27 cellular contexts compared by ENCODE assay signal in the genomic region with DNA sequence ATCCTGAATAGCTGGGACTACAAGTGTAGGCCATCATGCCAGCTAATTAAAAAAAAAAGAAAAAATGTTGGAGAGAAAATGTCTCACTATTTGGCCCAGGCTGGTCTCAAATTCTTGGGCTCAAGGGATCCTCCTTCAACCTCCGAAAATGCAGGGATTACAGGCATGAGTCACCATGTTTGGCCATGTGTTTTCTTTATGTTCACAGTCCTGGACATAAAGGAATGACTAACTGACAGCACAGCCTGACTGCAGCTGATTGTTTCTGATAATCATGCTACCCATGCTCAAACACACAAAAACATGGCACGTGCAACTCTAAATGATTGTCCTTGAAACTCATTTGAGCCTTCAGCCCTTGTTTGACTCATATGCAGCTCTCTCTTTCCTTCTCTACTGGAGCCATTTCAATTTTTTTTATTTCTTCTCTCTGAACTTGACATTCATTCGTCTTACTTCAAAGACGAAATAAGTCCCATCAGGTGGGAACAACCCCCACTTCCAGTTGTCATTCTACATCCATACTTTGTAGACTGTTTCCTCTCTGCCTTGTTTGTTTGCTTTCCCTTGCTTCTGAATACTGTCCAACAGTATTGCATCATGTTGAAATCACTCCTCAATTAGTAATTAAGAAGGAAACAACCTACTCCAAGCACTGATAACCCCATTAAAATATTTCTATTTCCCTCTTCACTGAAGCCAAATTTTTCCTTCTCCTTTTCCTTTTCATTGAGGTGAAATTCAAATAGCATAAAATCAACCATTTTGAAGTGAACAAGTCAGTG.
DNase-seq lines count a peak whose midpoint lies in the region; ATAC-seq and TF ChIP-seq lines count a peak whose summit lies in the region.
"Had no signal": no experiment of that assay in that cellular context is flagged by ENCODE, and none has a peak within 500 bp of the region (broad histone marks: within the 10 kb centered on the region; RNA-seq: fewer than 3 reads in every experiment).

No MANE protein-coding gene starts in this region.

- no peaks in the 10 kb centered on the region for H3K36me3 ChIP-seq in breast epithelium
- H3K36me3 ChIP-seq: brain microvascular endothelial cell, transverse colon had no signal

- TF ChIP-seq POLR2A in breast epithelium (IDR thresholded peaks at IDR 0.05), result no peak

- H3K27me3 ChIP-seq in breast epithelium, result no peaks in the 10 kb centered on the region
- H3K27me3 ChIP-seq: brain microvascular endothelial cell, transverse colon had no signal

- ATAC-seq in activated T-helper 17 cell treated with anti-CD3 and anti-CD28 coated beads, Interleukin-2, amount 50 U/mL, for 72 hours (replicated peaks), result no peak
- ATAC-seq: stimulated activated naive CD8-positive, alpha-beta T cell treated with anti-CD3 and anti-CD28 coated beads, Interleukin-15, amount 100 ng/mL, for 72 hours had no signal

- H3K9me3 ChIP-seq in breast epithelium, result peaks cover 3 to 10% of the 10 kb centered on the region in 2 donors
- H3K9me3 ChIP-seq: SK-N-SH, transverse colon had no signal

- no peaks in the 10 kb centered on the region for H3K27me3 Mint-ChIP-seq in MCF 10A (ENCODE audit: insufficient read depth, unreplicated experiment)
- no peaks in the 10 kb centered on the region for H3K27me3 Mint-ChIP-seq in activated T-helper 17 cell treated with anti-CD3 and anti-CD28 coated beads, Interleukin-2, amount 50 U/mL, for 72 hours
- H3K27me3 Mint-ChIP-seq: activated naive CD8-positive, alpha-beta T cell treated with anti-CD3 and anti-CD28 coated beads, Interleukin-2, amount 10 ng/mL, durations not matched to agents 7 days and 5 days; CD4-positive, alpha-beta memory T cell; naive B cell; stimulated activated naive CD8-positive, alpha-beta T cell treated with anti-CD3 and anti-CD28 coated beads, Interleukin-15, amount 100 ng/mL, for 72 hours had no signal

- BruUV-seq in MCF 10A (replicated peaks; lab: Mats Ljungman, UMichigan), result no TSS peak

- H3K27ac ChIP-seq in breast epithelium, result no peak overlapping the region
- H3K27ac ChIP-seq: brain microvascular endothelial cell, transverse colon had no signal

- intact Hi-C loops in MCF 10A (cut with micrococcal nuclease), result no loop called here
- intact Hi-C loops in breast epithelium (cut with DNase I; ENCODE audit: low total_unique reads), result no loop called here

- H3K4me3 Mint-ChIP-seq in MCF 10A (ENCODE audit: unreplicated experiment), result no peak overlapping the region
- H3K4me3 Mint-ChIP-seq in activated T-helper 17 cell treated with anti-CD3 and anti-CD28 coated beads, Interleukin-2, amount 50 U/mL, for 72 hours, result no peak overlapping the region
- H3K4me3 Mint-ChIP-seq: activated naive CD8-positive, alpha-beta T cell treated with anti-CD3 and anti-CD28 coated beads, Interleukin-2, amount 10 ng/mL, durations not matched to agents 7 days and 5 days; CD4-positive, alpha-beta memory T cell; naive B cell; stimulated activated naive CD8-positive, alpha-beta T cell treated with anti-CD3 and anti-CD28 coated beads, Interleukin-15, amount 100 ng/mL, for 72 hours had no signal

- CTCF ChIA-PET in MCF 10A (lab: Yijun Ruan, JAX), result interaction anchor here (0.5 to 1.2 kb wide), 2 partner anchors 10 to 1368 kb away, joined by 3 to 4 read pairs; no protein-coding TSS in a partner anchor

- TF ChIP-seq CTCF in MCF 10A (IDR thresholded peaks at IDR 0.05; ENCODE audit: unreplicated experiment) (no peak), breast epithelium (IDR thresholded peaks at IDR 0.05) (no peak), cardiac fibroblast (IDR thresholded peaks at IDR 0.05; ENCODE audit: low read depth, low read length) (no peak), fibroblast of villous mesenchyme (IDR thresholded peaks at IDR 0.05; ENCODE audit: insufficient read depth, low read depth, low read length) (no peak)

- H3K4me1 ChIP-seq in breast epithelium, result no peaks in the 10 kb centered on the region
- H3K4me1 ChIP-seq: transverse colon had no signal

- no peaks in the 10 kb centered on the region for H3K36me3 Mint-ChIP-seq in MCF 10A (ENCODE audit: insufficient read depth, unreplicated experiment)
- no peaks in the 10 kb centered on the region for H3K36me3 Mint-ChIP-seq in activated T-helper 17 cell treated with anti-CD3 and anti-CD28 coated beads, Interleukin-2, amount 50 U/mL, for 72 hours (ENCODE audit: low read depth)
- H3K36me3 Mint-ChIP-seq: activated naive CD8-positive, alpha-beta T cell treated with anti-CD3 and anti-CD28 coated beads, Interleukin-2, amount 10 ng/mL, durations not matched to agents 7 days and 5 days; CD4-positive, alpha-beta memory T cell; naive B cell had no signal

- POLR2A ChIA-PET in MCF 10A (lab: Yijun Ruan, JAX), result interaction anchor here (0.6 to 1.0 kb wide), 3 partner anchors 10 to 810 kb away, joined by 3 to 6 read pairs (median 5); no protein-coding TSS in a partner anchor

- H3K27ac Mint-ChIP-seq in MCF 10A (ENCODE audit: low read depth, unreplicated experiment), result peak overlapping the region; percentile 55
- H3K27ac Mint-ChIP-seq in activated T-helper 17 cell treated with anti-CD3 and anti-CD28 coated beads, Interleukin-2, amount 50 U/mL, for 72 hours, result no peak overlapping the region
- H3K27ac Mint-ChIP-seq: activated naive CD8-positive, alpha-beta T cell treated with anti-CD3 and anti-CD28 coated beads, Interleukin-2, amount 10 ng/mL, durations not matched to agents 7 days and 5 days; CD4-positive, alpha-beta memory T cell; naive B cell; stimulated activated naive CD8-positive, alpha-beta T cell treated with anti-CD3 and anti-CD28 coated beads, Interleukin-15, amount 100 ng/mL, for 72 hours had no signal

- peak; percentile 88 for DNase-seq in MCF 10A (ENCODE audit: unreplicated experiment)
- no peak for DNase-seq in breast epithelium (ENCODE audit: low spot score in 2 of 2)
- DNase-seq in cardiac fibroblast (ENCODE audit: low read depth in 2 of 2), result peak; percentile 22 to 75
- peak; percentile 50 for DNase-seq in fibroblast of villous mesenchyme (ENCODE audit: low read depth)
- no peak for DNase-seq in NCI-H345 (lab: John Stamatoyannopoulos, UW)
- no peak for DNase-seq in NCI-H345 treated with DMSO at 0.1 percent for 48 hours (lab: John Stamatoyannopoulos, UW; ENCODE audit: unreplicated experiment)
- no peak for DNase-seq in hypothalamus (lab: John Stamatoyannopoulos, UW)
- DNase-seq: 8988T; activated CD4-positive, alpha-beta T cell treated with anti-CD3 and anti-CD28 coated beads, Interleukin-2, amount 50 U/mL, for 4 hours; activated CD8-positive, alpha-beta memory T cell treated with anti-CD3 and anti-CD28 coated beads, Interleukin-2, amount 50 U/mL, for 4 hours; activated naive CD8-positive, alpha-beta T cell treated with anti-CD3 and anti-CD28 coated beads, Interleukin-2, amount 10 ng/mL, durations not matched to agents 7 days and 5 days; brain microvascular endothelial cell; CD4-positive, alpha-beta memory T cell; cortex of kidney; glutamatergic neuron; Kasumi-1; mesendoderm; naive B cell; NCI-H1092 treated with DMSO at 0.1 percent for 48 hours; NCI-H2081 treated with DMSO at 0.1 percent for 48 hours; NCI-H510A treated with DMSO at 0.1 percent for 48 hours; occipital lobe; RPMI8226; SK-N-SH; stimulated activated naive CD8-positive, alpha-beta T cell treated with anti-CD3 and anti-CD28 coated beads, Interleukin-15, amount 100 ng/mL, for 72 hours; transverse colon had no signal

- H3K4me3 ChIP-seq in breast epithelium (no peak overlapping the region), cardiac fibroblast (replicated peaks in 1 of 2; ENCODE audit: low read depth in 2 of 2, low read length in 2 of 2) (no peak overlapping the region), fibroblast of villous mesenchyme (ENCODE audit: low read depth, low read length) (no peak overlapping the region)
- H3K4me3 ChIP-seq: transverse colon had no signal

- H3K4me1 Mint-ChIP-seq in MCF 10A (ENCODE audit: insufficient read depth, unreplicated experiment), result peaks cover 18% of the 10 kb centered on the region
- no peaks in the 10 kb centered on the region for H3K4me1 Mint-ChIP-seq in activated T-helper 17 cell treated with anti-CD3 and anti-CD28 coated beads, Interleukin-2, amount 50 U/mL, for 72 hours
- H3K4me1 Mint-ChIP-seq: activated naive CD8-positive, alpha-beta T cell treated with anti-CD3 and anti-CD28 coated beads, Interleukin-2, amount 10 ng/mL, durations not matched to agents 7 days and 5 days; CD4-positive, alpha-beta memory T cell; naive B cell; stimulated activated naive CD8-positive, alpha-beta T cell treated with anti-CD3 and anti-CD28 coated beads, Interleukin-15, amount 100 ng/mL, for 72 hours had no signal

- H3K9me3 Mint-ChIP-seq in MCF 10A (ENCODE audit: unreplicated experiment), result no peaks in the 10 kb centered on the region
- peaks cover 28% of the 10 kb centered on the region for H3K9me3 Mint-ChIP-seq in activated T-helper 17 cell treated with anti-CD3 and anti-CD28 coated beads, Interleukin-2, amount 50 U/mL, for 72 hours

Comparison
In these comparisons a context has a peak if more than half of its experiments do, and no peak if none do; other contexts are left out.
1. DNase-seq: peak in MCF 10A (single experiment), cardiac fibroblast (2 of 2) and fibroblast of villous mesenchyme (single experiment); none in breast epithelium (0 of 2), NCI-H345 (single experiment), NCI-H345 treated with DMSO at 0.1 percent for 48 hours (single experiment) and hypothalamus (0 of 51).